In the genomic region with DNA sequence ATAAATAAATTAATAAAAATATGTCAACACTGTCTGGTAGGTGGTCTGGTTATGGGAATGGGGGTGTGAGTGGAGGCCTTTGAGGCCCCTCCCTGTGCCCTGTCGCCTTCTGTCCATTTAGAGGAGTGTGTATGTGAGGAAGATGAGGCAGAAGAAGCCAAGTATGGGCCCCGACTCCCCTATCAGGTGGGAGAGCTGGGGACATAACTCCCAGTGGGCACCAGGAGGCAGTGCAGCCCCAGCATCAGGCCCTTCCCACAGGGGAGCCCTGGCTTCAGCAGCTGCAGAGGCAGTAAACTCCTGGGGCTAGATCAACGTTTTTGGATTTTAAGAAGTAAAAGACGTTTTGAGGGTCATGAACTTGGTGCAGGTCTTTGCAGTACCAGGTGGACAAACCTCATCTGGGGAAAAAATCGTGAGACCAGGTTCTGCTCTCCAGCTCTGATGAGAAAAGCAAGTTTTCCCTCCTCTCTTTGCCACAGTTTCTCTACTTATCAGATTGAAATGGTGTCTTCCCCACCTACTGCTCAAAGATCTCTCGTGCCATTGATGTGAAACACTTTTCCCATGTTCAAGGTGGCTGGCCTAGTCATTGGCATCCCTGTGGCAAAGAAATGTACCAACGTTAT, we compare ENCODE assay signal across 9 cellular contexts.
DNase-seq lines count a peak whose midpoint lies in the region; ATAC-seq, FAIRE-seq and TF ChIP-seq lines count a peak whose summit lies in the region.
"Had no signal": no experiment of that assay in that cellular context is flagged by ENCODE, and none has a peak within 500 bp of the region (broad histone marks: within the 10 kb centered on the region; RNA-seq: fewer than 3 reads in every experiment).

No MANE protein-coding gene starts in this region.

- peak; percentile 82 for DNase-seq in DND-41
- DNase-seq in SJCRH30 = peak; percentile 66 to 80
- DNase-seq in activated gamma-delta T cell (lab: John Stamatoyannopoulos, UW) = peak; percentile 27
- DNase-seq in globus pallidus (ENCODE audit: low spot score) = peak; percentile 70
- peak; percentile 74 to 92 (median 82) for DNase-seq in pancreas
- no peak for DNase-seq in type B pancreatic cell (ENCODE audit: extremely low spot score, unreplicated experiment)

- TF ChIP-seq CTCF in DND-41 (IDR thresholded peaks at IDR 0.05; ENCODE audit: borderline replicate concordance, extremely low read depth, low read length, poor library complexity, severe bottlenecking) = peak; percentile 96
- peak; percentile 91 for TF ChIP-seq CTCF in LNCAP (IDR thresholded peaks at IDR 0.05)
- peak; percentile 76 to 92 (median 90) for TF ChIP-seq CTCF in pancreas (IDR thresholded peaks at IDR 0.05)
- TF ChIP-seq CTCF in type B pancreatic cell (conservative IDR thresholded peaks at IDR 0.05) = peak; percentile 93

- intact Hi-C loops in pancreas (cut with DNase I) = loop anchor here in 2 of 3 donors (5.0 to 10.0 kb wide), 3 partner anchors 307 to 332 kb away; no protein-coding TSS in a partner anchor

- WGBS in pancreas, 2 donors = 16 to 18% methylated on average over 7 of the region's 7 CpGs

- ATAC-seq in DND-41 (ENCODE audit: insufficient read depth, low read depth) (peak; percentile 100), GM21825 (IDR thresholded peaks at IDR 0.05; ENCODE audit: unreplicated experiment) (peak; percentile 92), pancreas (peak; percentile 79 to 95 (median 94))

- H3K9ac ChIP-seq in DND-41 (ENCODE audit: low read depth, low read length) = no peak overlapping the region

- peak overlapping the region; percentile 51; the same call in 1 of the 2 replicates for H2AFZ ChIP-seq in DND-41 (ENCODE audit: low read depth, low read length)

- no peaks in the 10 kb centered on the region for H4K20me1 ChIP-seq in DND-41 (ENCODE audit: insufficient read depth, low read length)

- H3K27ac Mint-ChIP-seq in type B pancreatic cell = peak overlapping the region; percentile 50

- no peaks in the 10 kb centered on the region for H3K9me3 Mint-ChIP-seq in type B pancreatic cell

- H3K27me3 ChIP-seq in DND-41 (ENCODE audit: insufficient read depth, low read length, poor library complexity) (no peaks in the 10 kb centered on the region), SJCRH30 (peaks cover 17% of the 10 kb centered on the region), pancreas (no peaks in the 10 kb centered on the region)

- H3K4me1 Mint-ChIP-seq in type B pancreatic cell (ENCODE audit: unreplicated experiment) = peaks cover 16% of the 10 kb centered on the region

- no peaks in the 10 kb centered on the region for H3K36me3 Mint-ChIP-seq in type B pancreatic cell

- H3K79me2 ChIP-seq in DND-41 (ENCODE audit: insufficient read depth, low read length) = no peaks in the 10 kb centered on the region

- H3K36me3 ChIP-seq in DND-41 (ENCODE audit: insufficient read depth, low read length) (no peaks in the 10 kb centered on the region), SJCRH30 (no peaks in the 10 kb centered on the region), pancreas (no peaks in the 10 kb centered on the region)

- no peak overlapping the region for H3K4me3 Mint-ChIP-seq in type B pancreatic cell

- H3K9me3 ChIP-seq in DND-41 (ENCODE audit: insufficient read depth, low read length, severe bottlenecking) = no peaks in the 10 kb centered on the region
- no peaks in the 10 kb centered on the region for H3K9me3 ChIP-seq in SJCRH30 (replicated peaks)
- no peaks in the 10 kb centered on the region for H3K9me3 ChIP-seq in pancreas

- peaks cover 3% of the 10 kb centered on the region; the same call in 1 of the 2 replicates for H3K4me1 ChIP-seq in DND-41 (ENCODE audit: insufficient read depth, low read length)
- no peaks in the 10 kb centered on the region; the same call in 1 of the 2 replicates for H3K4me1 ChIP-seq in SJCRH30
- peaks cover 8 to 13% (median 8%) of the 10 kb centered on the region in 3 donors for H3K4me1 ChIP-seq in pancreas

- FAIRE-seq in pancreas (lab: Jason Lieb, UNC) = no peak

- 0 out of 2 replicates have a peak overlapping the region, but pooled peaks have one; percentile 42 for H3K27ac ChIP-seq in DND-41 (ENCODE audit: low read length)
- H3K27ac ChIP-seq in SJCRH30 = no peak overlapping the region
- no peak overlapping the region for H3K27ac ChIP-seq in pancreas
- H3K27ac ChIP-seq: epithelial cell of prostate had no signal

- no peak overlapping the region for H3K4me2 ChIP-seq in DND-41 (ENCODE audit: insufficient read depth, low read length)

- H3K4me3 ChIP-seq in DND-41 (ENCODE audit: low read depth in 1 of 2, low read length in 2 of 2) (no peak overlapping the region), SJCRH30 (no peak overlapping the region), pancreas (no peak overlapping the region)

- peaks cover 4% of the 10 kb centered on the region for H3K27me3 Mint-ChIP-seq in type B pancreatic cell
